17 cellular contexts compared by ENCODE assay signal in the genomic region with DNA sequence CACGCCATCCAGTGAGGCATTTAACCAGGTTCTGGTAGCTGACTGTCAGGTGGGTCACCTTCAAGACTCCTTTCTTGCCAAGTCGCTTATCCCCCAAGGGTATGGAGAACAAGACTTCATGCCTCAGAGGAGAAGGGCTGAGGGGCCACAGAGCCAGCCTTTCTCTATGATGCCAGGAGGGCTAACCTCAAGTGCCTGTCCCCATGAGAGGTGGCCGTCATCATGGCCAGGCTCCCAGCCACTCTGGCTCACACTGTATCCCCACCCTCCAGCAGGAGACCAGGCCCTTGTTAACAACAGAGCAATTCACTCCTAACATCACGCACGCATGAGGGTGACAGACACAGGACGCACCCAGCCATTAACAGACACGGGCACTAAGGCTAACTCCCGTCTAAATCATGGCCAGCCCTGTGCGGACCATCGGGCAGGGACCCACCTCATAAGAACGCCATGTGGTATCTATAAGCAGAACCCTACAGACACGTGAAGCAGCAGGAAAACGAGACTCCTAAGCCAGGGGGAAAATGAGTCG. TPM values are rescaled to one million over a fixed set of nuclear protein-coding genes. Genes with fewer than 3 reads are reported as not detected.
DNase-seq lines count a peak whose midpoint lies in the region; ATAC-seq and TF ChIP-seq lines count a peak whose summit lies in the region.
"Had no signal": no experiment of that assay in that cellular context is flagged by ENCODE, and none has a peak within 500 bp of the region (broad histone marks: within the 10 kb centered on the region; RNA-seq: fewer than 3 reads in every experiment).

No MANE protein-coding gene starts in this region.

- peaks cover 6% of the 10 kb centered on the region for H3K36me3 Mint-ChIP-seq in T-helper 1 cell treated with Interleukin-12 subunit alpha and Interleukin-12 subunit beta and Interleukin-4 antibody, amounts not matched to agents 30 μg/mL and 1 μg/mL, for 36 hours (ENCODE audit: low read depth)

- H3K27ac Mint-ChIP-seq in T-helper 1 cell treated with Interleukin-12 subunit alpha and Interleukin-12 subunit beta and Interleukin-4 antibody, amounts not matched to agents 30 μg/mL and 1 μg/mL, for 36 hours = peak overlapping the region; percentile 61

- H3K9me2 ChIP-seq in PC-3 (replicated peaks; ENCODE audit: low read length) = no peaks in the 10 kb centered on the region

- TF ChIP-seq POLR2A in sigmoid colon (IDR thresholded peaks at IDR 0.05) = no peak

- intact Hi-C loops in sigmoid colon (cut with DNase I) (no loop called here), PC-3 (cut with micrococcal nuclease) (no loop called here)

- H4K20me1 ChIP-seq in PC-3 (ENCODE audit: low read length) = peaks cover 17% of the 10 kb centered on the region; the same call in 1 of the 2 replicates

- POLR2A ChIA-PET in PC-3 (lab: Charles Lee; ENCODE audit: unreplicated experiment) = no interaction called here

- BruUV-seq in PC-3 (replicated peaks; lab: Mats Ljungman, UMichigan) = no TSS peak

- H3K27me3 ChIP-seq in RWPE2 (ENCODE audit: insufficient read depth, poor library complexity, severe bottlenecking) (no peaks in the 10 kb centered on the region), sigmoid colon (no peaks in the 10 kb centered on the region), PC-3 (ENCODE audit: low read length) (no peaks in the 10 kb centered on the region)
- H3K27me3 ChIP-seq in effector memory CD4-positive, alpha-beta T cell (replicated peaks; ENCODE audit: control insufficient read depth, insufficient read depth, low read length, poor library complexity, severe bottlenecking) = no peaks in the 10 kb centered on the region
- H3K27me3 ChIP-seq: brain microvascular endothelial cell, foreskin keratinocyte had no signal

- peaks cover 45% of the 10 kb centered on the region for H3K4me1 Mint-ChIP-seq in T-helper 1 cell treated with Interleukin-12 subunit alpha and Interleukin-12 subunit beta and Interleukin-4 antibody, amounts not matched to agents 30 μg/mL and 1 μg/mL, for 36 hours (ENCODE audit: low read depth)

- H3F3A ChIP-seq in PC-3 (ENCODE audit: low read length, unreplicated experiment) = no peaks in the 10 kb centered on the region

- WGBS in sigmoid colon, 2 donors = 87 to 92% methylated on average over 14 of the region's 14 CpGs

- H3K27ac ChIP-seq in RWPE2 (ENCODE audit: poor library complexity, severe bottlenecking) = peak overlapping the region; percentile 85
- H3K27ac ChIP-seq in effector memory CD4-positive, alpha-beta T cell (ENCODE audit: insufficient read depth, low read length, poor library complexity, severe bottlenecking) = peak overlapping the region; percentile 62
- H3K27ac ChIP-seq in sigmoid colon = peak overlapping the region in 3 of 4 donors; percentile 7 to 81 (median 17)
- H3K27ac ChIP-seq in substantia nigra (ENCODE audit: low read depth, low read length, poor library complexity, severe bottlenecking) = no peak overlapping the region
- no peak overlapping the region for H3K27ac ChIP-seq in PC-3 (ENCODE audit: low read length)
- H3K27ac ChIP-seq: 22Rv1, brain microvascular endothelial cell, foreskin keratinocyte, KMS-11 had no signal

- H2AFZ ChIP-seq in PC-3 (ENCODE audit: low read length) = no peak overlapping the region

- no peak overlapping the region for H3K4me3 Mint-ChIP-seq in T-helper 1 cell treated with Interleukin-12 subunit alpha and Interleukin-12 subunit beta and Interleukin-4 antibody, amounts not matched to agents 30 μg/mL and 1 μg/mL, for 36 hours

- H3K36me3 ChIP-seq in RWPE2 (ENCODE audit: low read depth) (no peaks in the 10 kb centered on the region; the same call in 1 of the 2 replicates), sigmoid colon (peaks cover 0 to 14% (median 4%) of the 10 kb centered on the region in 4 donors), PC-3 (ENCODE audit: low read depth, low read length) (no peaks in the 10 kb centered on the region)
- peaks cover 4% of the 10 kb centered on the region for H3K36me3 ChIP-seq in effector memory CD4-positive, alpha-beta T cell (ENCODE audit: control insufficient read depth, insufficient read depth, low read length)

- no peak overlapping the region for H3K4me3 ChIP-seq in RWPE2 (ENCODE audit: severe bottlenecking)
- no peak overlapping the region for H3K4me3 ChIP-seq in effector memory CD4-positive, alpha-beta T cell (ENCODE audit: insufficient read depth, low read depth, low read length, poor library complexity, severe bottlenecking)
- no peak overlapping the region for H3K4me3 ChIP-seq in sigmoid colon
- H3K4me3 ChIP-seq in PC-3 (ENCODE audit: low read length) = no peak overlapping the region
- H3K4me3 ChIP-seq: mucosa of descending colon had no signal

- H3K9ac ChIP-seq in PC-3 (ENCODE audit: low read length) = no peak overlapping the region
- H3K9ac ChIP-seq: KMS-11 had no signal

- no peak for TF ChIP-seq EP300 in sigmoid colon (IDR thresholded peaks at IDR 0.05)

- H3K4me1 ChIP-seq in RWPE2 (ENCODE audit: insufficient read depth, poor library complexity, severe bottlenecking) (peaks cover 36% of the 10 kb centered on the region), sigmoid colon (peaks cover 0 to 71% (median 65%) of the 10 kb centered on the region in 4 donors), PC-3 (ENCODE audit: insufficient read depth, low read length) (peaks cover 17% of the 10 kb centered on the region)
- peaks cover 59% of the 10 kb centered on the region for H3K4me1 ChIP-seq in effector memory CD4-positive, alpha-beta T cell (ENCODE audit: control insufficient read depth, insufficient read depth, low read length, poor library complexity, severe bottlenecking)
- H3K4me1 ChIP-seq: Caco-2 had no signal

- H3K4me2 ChIP-seq in PC-3 (ENCODE audit: low read length) = no peak overlapping the region
- H3K4me2 ChIP-seq: KMS-11 had no signal

- no peaks in the 10 kb centered on the region for H3K27me3 Mint-ChIP-seq in T-helper 1 cell treated with Interleukin-12 subunit alpha and Interleukin-12 subunit beta and Interleukin-4 antibody, amounts not matched to agents 30 μg/mL and 1 μg/mL, for 36 hours (ENCODE audit: low read depth)

- no peaks in the 10 kb centered on the region for H3K9me3 ChIP-seq in RWPE2 (ENCODE audit: severe bottlenecking)
- no peaks in the 10 kb centered on the region for H3K9me3 ChIP-seq in effector memory CD4-positive, alpha-beta T cell (ENCODE audit: control insufficient read depth, low read length)
- H3K9me3 ChIP-seq in sigmoid colon = no peaks in the 10 kb centered on the region
- no peaks in the 10 kb centered on the region for H3K9me3 ChIP-seq in PC-3 (ENCODE audit: low read length)
- H3K9me3 ChIP-seq: Caco-2, mucosa of descending colon had no signal

- no peaks in the 10 kb centered on the region for H3K9me3 Mint-ChIP-seq in T-helper 1 cell treated with Interleukin-12 subunit alpha and Interleukin-12 subunit beta and Interleukin-4 antibody, amounts not matched to agents 30 μg/mL and 1 μg/mL, for 36 hours

- TF ChIP-seq CTCF in RWPE2 (IDR thresholded peaks at IDR 0.05; ENCODE audit: poor library complexity, severe bottlenecking) = no peak
- TF ChIP-seq CTCF in sigmoid colon (IDR thresholded peaks at IDR 0.05) = no peak
- no peak for TF ChIP-seq CTCF in PC-3 (conservative IDR thresholded peaks at IDR 0.05; ENCODE audit: low read depth, low read length)

- DNase-seq in T-helper 1 cell (no peak), RWPE2 (ENCODE audit: low spot score) (no peak), sigmoid colon (no peak), substantia nigra (lab: John Stamatoyannopoulos, UW) (no peak), PC-3 (no peak)
- DNase-seq in effector memory CD4-positive, alpha-beta T cell = no peak
- DNase-seq: brain microvascular endothelial cell; Caco-2; foreskin keratinocyte; OCI-M1; stimulated activated CD4-positive, alpha-beta T cell treated with anti-CD3 and anti-CD28 coated beads, Interleukin-4, amount 100 ng/mL, for 4 hours; stimulated activated naive CD4-positive, alpha-beta T cell treated with Interleukin-2 at 50 U/mL for 16 hours had no signal

- CTCF ChIA-PET in PC-3 (lab: Charles Lee) = no interaction called here

- H3K79me2 ChIP-seq in PC-3 (ENCODE audit: low read length) = peaks cover 85% of the 10 kb centered on the region

- ATAC-seq in RWPE2 (ENCODE audit: low read depth) (no peak), HG03457 (IDR thresholded peaks at IDR 0.05; ENCODE audit: unreplicated experiment) (no peak), PC-3 (no peak)
- ATAC-seq: foreskin keratinocyte, mucosa of descending colon had no signal

RNA-seq across cellular contexts. Expression of a gene that starts 38.6 kb away (rescaled TPM):
- total RNA-seq in sigmoid colon = 10 to 100 TPM in 3 of 4 donors, 1 to 10 TPM in 1; 9.1 to 12.8 (median 11.5) TPM
- polyA plus RNA-seq in sigmoid colon = 10 to 100 TPM in 1 of 3 donors, 1 to 10 TPM in 2; 3.7 to 18.7 (median 4.2) TPM
- total RNA-seq in PC-3 (2014; rRNA removed) = 19.4 TPM in 2 replicates

RNA-seq across cellular contexts. Expression of a gene that starts 45.3 kb away (rescaled TPM):
- total RNA-seq in sigmoid colon = 10 to 100 TPM in 3 of 4 donors, 1 to 10 TPM in 1; 7.1 to 20.2 (median 11.9) TPM
- polyA plus RNA-seq in sigmoid colon = 10 to 100 TPM in 1 of 3 donors, 1 to 10 TPM in 2; 6.2 to 14.6 (median 8.4) TPM
- total RNA-seq in PC-3 (2014; rRNA removed) = 21.0 and 30.6 TPM in 2 replicates

RNA-seq across cellular contexts. Expression of a gene that starts 57.4 kb away (rescaled TPM):
- total RNA-seq in sigmoid colon (10 to 100 TPM; 52.4 to 71.4 (median 58.0) TPM), PC-3 (2014; rRNA removed) (97.5 and 99.9 TPM in 2 replicates)
- 10 to 100 TPM; 13.9 to 51.4 (median 32.4) TPM for polyA plus RNA-seq in sigmoid colon

Comparison
In these comparisons a context has a peak if more than half of its experiments do, and no peak if none do; other contexts are left out.
1. H3K27ac ChIP-seq: peak in RWPE2 (single experiment), effector memory CD4-positive, alpha-beta T cell (single experiment) and sigmoid colon (3 of 4); none in substantia nigra (single experiment) and PC-3 (single experiment).